In genomic region chr16:26051078-26051477, GRCh38 we compare ENCODE assay signal across 18 cellular contexts.
DNase-seq lines count a peak whose midpoint lies in the region; ATAC-seq and TF ChIP-seq lines count a peak whose summit lies in the region.
"Had no signal": no experiment of that assay in that cellular context is flagged by ENCODE, and none has a peak within 500 bp of the region (broad histone marks: within the 10 kb centered on the region; RNA-seq: fewer than 3 reads in every experiment).

No MANE protein-coding gene starts in this region.

- H2AFZ ChIP-seq in GM23338 = no peak overlapping the region
- H2AFZ ChIP-seq in neural progenitor cell (replicated peaks) = no peak overlapping the region

- H4K20me1 ChIP-seq in GM23338 (replicated peaks; ENCODE audit: insufficient read depth) = no peaks in the 10 kb centered on the region
- no peaks in the 10 kb centered on the region for H4K20me1 ChIP-seq in neural progenitor cell (ENCODE audit: low read depth)

- intact Hi-C loops in prostate gland (cut with DNase I) = no loop called here

- H3K36me3 Mint-ChIP-seq in GM23338 (ENCODE audit: low read depth) (peaks cover 26% of the 10 kb centered on the region), neural progenitor cell (peaks cover 3% of the 10 kb centered on the region)
- H3K36me3 Mint-ChIP-seq: CD8-positive, alpha-beta T cell; IgD-negative memory B cell had no signal

- H3K27ac ChIP-seq in GM23338 (ENCODE audit: low read depth) (peak overlapping the region; percentile 81; the same call in 1 of the 2 replicates), SK-N-MC (peak overlapping the region; percentile 91), iPS DF 6.9 (ENCODE audit: low read length) (peak overlapping the region; percentile 69), neural progenitor cell (no peak overlapping the region), prostate gland (no peak overlapping the region)
- H3K27ac ChIP-seq: SJCRH30 had no signal

- H3K9me3 Mint-ChIP-seq in GM23338 (peaks cover 87% of the 10 kb centered on the region), neural progenitor cell (peaks cover 10% of the 10 kb centered on the region)
- H3K9me3 Mint-ChIP-seq: CD8-positive, alpha-beta T cell had no signal

- whole genome bisulfite sequencing in iPS DF 6.9 (ENCODE audit: insufficient coverage, insufficient read length) = no CpG with 5 or more reads among the region's 2 CpGs
- 49% methylated on average over 2 of the region's 2 CpGs for WGBS in prostate gland

- H3K79me2 ChIP-seq in GM23338 (replicated peaks; ENCODE audit: insufficient read depth) = no peaks in the 10 kb centered on the region
- H3K79me2 ChIP-seq in neural progenitor cell (ENCODE audit: low read depth) = no peaks in the 10 kb centered on the region

- H3K27me3 ChIP-seq in GM23338 (ENCODE audit: insufficient read depth) = no peaks in the 10 kb centered on the region
- no peaks in the 10 kb centered on the region for H3K27me3 ChIP-seq in iPS DF 6.9 (ENCODE audit: control insufficient read depth, insufficient read depth, low read length)
- H3K27me3 ChIP-seq in neural progenitor cell = no peaks in the 10 kb centered on the region
- H3K27me3 ChIP-seq in prostate gland (replicated peaks; ENCODE audit: insufficient read depth) = no peaks in the 10 kb centered on the region
- H3K27me3 ChIP-seq: SJCRH30 had no signal

- H3K4me3 ChIP-seq in GM23338 (peak overlapping the region; percentile 17), SK-N-MC (peak overlapping the region; percentile 56), iPS DF 6.9 (ENCODE audit: low read length) (no peak overlapping the region), neural progenitor cell (no peak overlapping the region), prostate gland (no peak overlapping the region)
- H3K4me3 ChIP-seq: SJCRH30 had no signal

- H3K4me3 Mint-ChIP-seq in GM23338 = no peak overlapping the region
- no peak overlapping the region for H3K4me3 Mint-ChIP-seq in neural progenitor cell
- H3K4me3 Mint-ChIP-seq: CD8-positive, alpha-beta T cell; IgD-negative memory B cell had no signal

- TF ChIP-seq POLR2A in GM18505 (IDR thresholded peaks at IDR 0.05; ENCODE audit: borderline replicate concordance, extremely low read depth, insufficient read depth, insufficient read length) (no peak), prostate gland (IDR thresholded peaks at IDR 0.05) (no peak)

- peak overlapping the region; percentile 61 for H3K4me2 ChIP-seq in GM23338
- H3K4me2 ChIP-seq in neural progenitor cell = peak overlapping the region; percentile 64

- peak overlapping the region; percentile 11 for H3K9ac ChIP-seq in SK-N-MC (ENCODE audit: insufficient read length)
- no peak overlapping the region for H3K9ac ChIP-seq in neural progenitor cell

- ATAC-seq in GM23338 (peak; percentile 86), GM18505 (IDR thresholded peaks at IDR 0.05; ENCODE audit: unreplicated experiment) (no peak)
- ATAC-seq: CD8-positive, alpha-beta T cell had no signal

- no peaks in the 10 kb centered on the region; the same call in 1 of the 2 replicates for H3F3A ChIP-seq in GM23338 (replicated peaks; ENCODE audit: low read depth)
- H3F3A ChIP-seq in neural progenitor cell (ENCODE audit: low read depth) = peaks cover 13% of the 10 kb centered on the region

- H3K36me3 ChIP-seq in GM23338 (ENCODE audit: insufficient read depth) (no peaks in the 10 kb centered on the region), SK-N-MC (ENCODE audit: insufficient read depth, low read length) (no peaks in the 10 kb centered on the region), iPS DF 6.9 (ENCODE audit: control insufficient read depth, insufficient read depth, low read length) (no peaks in the 10 kb centered on the region), neural progenitor cell (no peaks in the 10 kb centered on the region), prostate gland (no peaks in the 10 kb centered on the region)
- H3K36me3 ChIP-seq: SJCRH30 had no signal

- TF ChIP-seq CTCF in GM23338 (conservative IDR thresholded peaks at IDR 0.05; ENCODE audit: low read depth in 2 of 2) (no peak), neural progenitor cell (IDR thresholded peaks at IDR 0.05) (no peak), prostate gland (IDR thresholded peaks at IDR 0.05) (no peak)

- H3K27ac Mint-ChIP-seq in GM23338 (peak overlapping the region; percentile 78; the same call in 1 of the 2 replicates), neural progenitor cell (no peak overlapping the region)
- H3K27ac Mint-ChIP-seq: CD8-positive, alpha-beta T cell; IgD-negative memory B cell had no signal

- H3K9me2 ChIP-seq in GM23338 (ENCODE audit: insufficient read depth) = peaks cover 9% of the 10 kb centered on the region

- H3K27me3 Mint-ChIP-seq in GM23338 (ENCODE audit: insufficient read depth, low read depth, poor library complexity) = peaks cover 4% of the 10 kb centered on the region
- H3K27me3 Mint-ChIP-seq in neural progenitor cell (ENCODE audit: insufficient read depth, low read depth) = peaks cover 9% of the 10 kb centered on the region
- H3K27me3 Mint-ChIP-seq: IgD-negative memory B cell had no signal

- peak; percentile 40 for DNase-seq in GM23338 (ENCODE audit: low spot score)
- no peak for DNase-seq in SK-N-MC (ENCODE audit: low read depth, low spot score)
- peak; percentile 48 for DNase-seq in iPS DF 6.9 (ENCODE audit: low read depth, low spot score)
- no peak for DNase-seq in neural progenitor cell (ENCODE audit: low spot score)
- DNase-seq in effector CD4-positive, alpha-beta T cell = no peak
- DNase-seq in prostate gland (ENCODE audit: low spot score) = no peak
- DNase-seq: CD8-positive, alpha-beta T cell; DND-41; HCEC 1CT; MV-4-11; NCI-H1105 treated with DMSO at 0.1 percent for 48 hours; NCI-H2029 treated with DMSO at 0.1 percent for 48 hours; NCI-H345; NCI-H524 treated with DMSO at 0.1 percent for 48 hours; NCI-H82; SJCRH30 had no signal

- H3K9me3 ChIP-seq in SK-N-MC (ENCODE audit: low read depth, low read length) (no peaks in the 10 kb centered on the region), iPS DF 6.9 (ENCODE audit: control insufficient read depth, insufficient read depth, low read length) (no peaks in the 10 kb centered on the region), neural progenitor cell (ENCODE audit: low read depth) (no peaks in the 10 kb centered on the region), prostate gland (no peaks in the 10 kb centered on the region)
- H3K9me3 ChIP-seq: SJCRH30 had no signal

- H3K4me1 Mint-ChIP-seq in GM23338 (peaks cover 51% of the 10 kb centered on the region), neural progenitor cell (peaks cover 65% of the 10 kb centered on the region)
- H3K4me1 Mint-ChIP-seq: IgD-negative memory B cell had no signal

- H3K4me1 ChIP-seq in GM23338 (ENCODE audit: insufficient read depth) = peaks cover 29% of the 10 kb centered on the region
- peaks cover 12% of the 10 kb centered on the region; the same call in 1 of the 2 replicates for H3K4me1 ChIP-seq in iPS DF 6.9 (ENCODE audit: control insufficient read depth, insufficient read depth, low read length)
- peaks cover 24% of the 10 kb centered on the region for H3K4me1 ChIP-seq in neural progenitor cell
- H3K4me1 ChIP-seq in prostate gland (replicated peaks) = no peaks in the 10 kb centered on the region
- H3K4me1 ChIP-seq: SJCRH30 had no signal

TF ChIP-seq in GM23338, 12 proteins besides CTCF, POLR2A, EP300 and RAD21:
- TF ChIP-seq EZH2phosphoT487 (IDR thresholded peaks at IDR 0.05; ENCODE audit: unreplicated experiment) (no peak), ZNF331 (CRISPR knock-in tag; IDR thresholded peaks at IDR 0.05; ENCODE audit: low read depth) (no peak), JUNB (IDR thresholded peaks at IDR 0.05; ENCODE audit: unreplicated experiment) (no peak)
- TF ChIP-seq, protein P1, sequence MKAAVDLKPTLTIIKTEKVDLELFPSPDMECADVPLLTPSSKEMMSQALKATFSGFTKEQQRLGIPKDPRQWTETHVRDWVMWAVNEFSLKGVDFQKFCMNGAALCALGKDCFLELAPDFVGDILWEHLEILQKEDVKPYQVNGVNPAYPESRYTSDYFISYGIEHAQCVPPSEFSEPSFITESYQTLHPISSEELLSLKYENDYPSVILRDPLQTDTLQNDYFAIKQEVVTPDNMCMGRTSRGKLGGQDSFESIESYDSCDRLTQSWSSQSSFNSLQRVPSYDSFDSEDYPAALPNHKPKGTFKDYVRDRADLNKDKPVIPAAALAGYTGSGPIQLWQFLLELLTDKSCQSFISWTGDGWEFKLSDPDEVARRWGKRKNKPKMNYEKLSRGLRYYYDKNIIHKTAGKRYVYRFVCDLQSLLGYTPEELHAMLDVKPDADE (IDR thresholded peaks at IDR 0.05) = 0 out of 2 replicates have a peak, but pooled peaks have one; percentile 27
TF ChIP-seq in GM23338: peak in this region for 1.

Comparison
In these comparisons a context has a peak if more than half of its experiments do, and no peak if none do; other contexts are left out.
1. DNase-seq: peak in GM23338 (single experiment) and iPS DF 6.9 (single experiment); none in SK-N-MC (single experiment), neural progenitor cell (single experiment), effector CD4-positive, alpha-beta T cell (single experiment) and prostate gland (single experiment).
2. H3K27ac ChIP-seq: peak in GM23338 (single experiment), SK-N-MC (single experiment) and iPS DF 6.9 (single experiment); none in neural progenitor cell (single experiment) and prostate gland (0 of 2).
3. H3K4me3 ChIP-seq: peak in GM23338 (single experiment) and SK-N-MC (single experiment); none in iPS DF 6.9 (single experiment), neural progenitor cell (single experiment) and prostate gland (0 of 2).